ENCODE assay signal across 8 cellular contexts in the genomic region with DNA sequence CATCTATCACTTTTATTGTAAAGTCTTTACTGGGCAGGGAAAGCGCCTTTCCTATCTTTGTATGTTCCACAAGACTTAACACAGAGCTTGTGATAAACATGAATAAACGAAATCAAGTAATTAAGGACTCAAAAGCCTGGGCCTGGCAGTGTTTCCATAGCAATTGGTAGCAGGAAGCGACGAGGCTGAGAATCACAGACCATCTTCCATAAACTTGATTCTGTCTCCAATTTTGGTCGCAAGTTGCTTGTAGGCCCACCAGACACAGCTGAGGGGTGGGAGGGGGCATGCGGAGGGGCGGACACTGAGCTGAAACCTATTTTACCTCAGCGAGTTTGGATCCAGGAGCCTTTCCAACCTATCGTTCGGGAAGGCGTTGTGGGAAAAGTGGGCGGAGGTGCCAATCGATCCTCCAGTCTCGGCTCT. TPM values are rescaled to one million over a fixed set of nuclear protein-coding genes. Genes with fewer than 3 reads are reported as not detected.
DNase-seq lines count a peak whose midpoint lies in the region; ATAC-seq and TF ChIP-seq lines count a peak whose summit lies in the region.

No MANE protein-coding gene starts in this region.

- H3K4me3 Mint-ChIP-seq in stimulated activated naive CD8-positive, alpha-beta T cell treated with anti-CD3 and anti-CD28 coated beads, Interleukin-15, Interleukin-2, amounts not matched to agents 100 ng/mL and 50 ng/mL, for 24 hours, result peak overlapping the region; percentile 93

- no peaks in the 10 kb centered on the region for H3K36me3 Mint-ChIP-seq in stimulated activated naive CD8-positive, alpha-beta T cell treated with anti-CD3 and anti-CD28 coated beads, Interleukin-15, Interleukin-2, amounts not matched to agents 100 ng/mL and 50 ng/mL, for 24 hours (ENCODE audit: low read depth)

- no peak for DNase-seq in stimulated activated naive CD8-positive, alpha-beta T cell treated with anti-CD3 and anti-CD28 coated beads, Interleukin-15, Interleukin-2, amounts not matched to agents 100 U/mL and 50 U/mL, for 24 hours
- DNase-seq in WERI-Rb-1, result no peak
- DNase-seq in glomerular visceral epithelial cell (ENCODE audit: extremely low spot score), result peak; percentile 13
- no peak for DNase-seq in NCI-H1436 treated with DMSO at 0.1 percent for 48 hours (lab: John Stamatoyannopoulos, UW)

- ATAC-seq in stimulated activated naive CD8-positive, alpha-beta T cell treated with anti-CD3 and anti-CD28 coated beads, Interleukin-15, Interleukin-2, amounts not matched to agents 100 U/mL and 50 U/mL, for 24 hours, result no peak
- ATAC-seq in GM19324 (IDR thresholded peaks at IDR 0.05; ENCODE audit: low FRiP score, unreplicated experiment) (no peak), HG03342 (IDR thresholded peaks at IDR 0.05; ENCODE audit: unreplicated experiment) (no peak)

- no peaks in the 10 kb centered on the region for H3K27me3 Mint-ChIP-seq in stimulated activated naive CD8-positive, alpha-beta T cell treated with anti-CD3 and anti-CD28 coated beads, Interleukin-15, Interleukin-2, amounts not matched to agents 100 ng/mL and 50 ng/mL, for 24 hours

- H3K4me3 ChIP-seq in WERI-Rb-1 (ENCODE audit: low read depth, low read length) (peak overlapping the region; percentile 82), skeletal muscle tissue (ENCODE audit: low read length in 3 of 3) (peak overlapping the region; percentile 92 to 97 (median 92))

- no peaks in the 10 kb centered on the region for H3K9me3 Mint-ChIP-seq in stimulated activated naive CD8-positive, alpha-beta T cell treated with anti-CD3 and anti-CD28 coated beads, Interleukin-15, Interleukin-2, amounts not matched to agents 100 ng/mL and 50 ng/mL, for 24 hours

- H3K27ac Mint-ChIP-seq in stimulated activated naive CD8-positive, alpha-beta T cell treated with anti-CD3 and anti-CD28 coated beads, Interleukin-15, Interleukin-2, amounts not matched to agents 100 ng/mL and 50 ng/mL, for 24 hours, result peak overlapping the region; percentile 91

- H3K36me3 ChIP-seq in WERI-Rb-1 (no peaks in the 10 kb centered on the region), skeletal muscle tissue (ENCODE audit: control insufficient read depth in 3 of 3, insufficient read depth in 3 of 3, low read length in 3 of 3) (no peaks in the 10 kb centered on the region)

- no peaks in the 10 kb centered on the region for H3K9me3 ChIP-seq in WERI-Rb-1 (ENCODE audit: severe bottlenecking)
- H3K9me3 ChIP-seq in skeletal muscle tissue (ENCODE audit: control insufficient read depth in 3 of 3, low read length in 3 of 3), result no peaks in the 10 kb centered on the region

- peak overlapping the region; percentile 57 to 88 (median 77) for H3K9ac ChIP-seq in skeletal muscle tissue (ENCODE audit: low read depth in 1 of 3, low read length in 3 of 3)

- H3K27ac ChIP-seq in WERI-Rb-1 (peak overlapping the region; percentile 85), skeletal muscle tissue (ENCODE audit: low read depth, low read length) (peak overlapping the region; percentile 69)

- no peak for TF ChIP-seq CTCF in WERI-Rb-1 (IDR thresholded peaks at IDR 0.05; ENCODE audit: low read depth, low read length)

- peaks cover 6 to 9% (median 6%) of the 10 kb centered on the region in 3 donors for H3K4me1 ChIP-seq in skeletal muscle tissue (ENCODE audit: control insufficient read depth in 3 of 3, insufficient read depth in 3 of 3, low read length in 3 of 3)

- no peaks in the 10 kb centered on the region for H3K27me3 ChIP-seq in WERI-Rb-1 (ENCODE audit: insufficient read depth, low read depth, severe bottlenecking)
- H3K27me3 ChIP-seq in skeletal muscle tissue (ENCODE audit: control insufficient read depth in 3 of 3, insufficient read depth in 3 of 3, low read length in 3 of 3), result no peaks in the 10 kb centered on the region

- H3K4me1 Mint-ChIP-seq in stimulated activated naive CD8-positive, alpha-beta T cell treated with anti-CD3 and anti-CD28 coated beads, Interleukin-15, Interleukin-2, amounts not matched to agents 100 ng/mL and 50 ng/mL, for 24 hours (ENCODE audit: low read depth), result peaks cover 9% of the 10 kb centered on the region

RNA-seq across cellular contexts. Expression of a gene that starts 0.3 kb away (rescaled TPM):
- total RNA-seq in skeletal muscle tissue, result not detected

RNA-seq across cellular contexts. Expression of a gene that starts 1.0 kb away (rescaled TPM):
- total RNA-seq in skeletal muscle tissue, result under 0.01 TPM

RNA-seq across cellular contexts. Expression of a gene that starts 54.0 kb away (rescaled TPM):
- total RNA-seq in skeletal muscle tissue, result 0.52 TPM
